ENCODE assay signal across 13 cellular contexts in genomic region chr6:21754891-21755290, GRCh38.
A peak's percentile ranks its signal among the peaks of the same experiment; 100 is the strongest.
DNase-seq lines count a peak whose midpoint lies in the region; ATAC-seq, FAIRE-seq and TF ChIP-seq lines count a peak whose summit lies in the region.
"Had no signal": no experiment of that assay in that cellular context is flagged by ENCODE, and none has a peak within 500 bp of the region (broad histone marks: within the 10 kb centered on the region; RNA-seq: fewer than 3 reads in every experiment).

No MANE protein-coding gene starts in this region.

- intact Hi-C loops in endothelial cell of umbilical vein (cut with micrococcal nuclease) = loop anchor here (5.0 kb wide), 1 partner anchor 1127 kb away; no protein-coding TSS in a partner anchor

- no peak overlapping the region for H2AFZ ChIP-seq in endothelial cell of umbilical vein (ENCODE audit: low read depth, low read length)

- dilution Hi-C loops in endothelial cell of umbilical vein (cut with MboI; ENCODE audit: extremely low pct_ligation_motif_present, low sequenced_read_pairs) = no loop called here

- no peaks in the 10 kb centered on the region for H3K9me3 ChIP-seq in endothelial cell of umbilical vein (replicated peaks; ENCODE audit: control insufficient read depth, insufficient read depth, low read length)
- H3K9me3 ChIP-seq: tibial artery had no signal

- ATAC-seq in GM21515 (IDR thresholded peaks at IDR 0.05; ENCODE audit: unreplicated experiment) = no peak

- H3K9ac ChIP-seq in endothelial cell of umbilical vein (replicated peaks; ENCODE audit: extremely low read depth, insufficient read depth, low read length) (peak overlapping the region; percentile 39), rectal smooth muscle tissue (ENCODE audit: low read length) (no peak overlapping the region)

- H3K4me2 ChIP-seq in endothelial cell of umbilical vein (ENCODE audit: insufficient read depth, low read length) = peak overlapping the region; percentile 52

- H3K9me1 ChIP-seq in endothelial cell of umbilical vein (replicated peaks; ENCODE audit: control insufficient read depth, extremely low read depth, insufficient read depth, low read length) = no peaks in the 10 kb centered on the region

- H3K27me3 ChIP-seq in endothelial cell of umbilical vein (ENCODE audit: control insufficient read depth in 2 of 2, insufficient read depth in 2 of 2, low read length in 2 of 2) = no peaks in the 10 kb centered on the region
- H3K27me3 ChIP-seq in rectal smooth muscle tissue (ENCODE audit: control insufficient read depth, insufficient read depth, low read length) = no peaks in the 10 kb centered on the region
- H3K27me3 ChIP-seq: tibial artery had no signal

- POLR2A ChIA-PET in endothelial cell of umbilical vein (lab: Charles Lee) = no interaction called here

- H3K4me3 ChIP-seq in endothelial cell of umbilical vein (replicated peaks in 1 of 3; ENCODE audit: insufficient read depth in 1 of 3, low read depth in 1 of 3, low read length in 3 of 3) (no peak overlapping the region), rectal smooth muscle tissue (ENCODE audit: low read length) (no peak overlapping the region)
- H3K4me3 ChIP-seq: tibial artery had no signal

- TF ChIP-seq CTCF in endothelial cell of umbilical vein (IDR thresholded peaks at IDR 0.05; ENCODE audit: extremely low read depth in 1 of 2, insufficient read depth in 1 of 2, low read depth in 1 of 2, low read length in 2 of 2) = no peak

- H4K20me1 ChIP-seq in endothelial cell of umbilical vein (replicated peaks; ENCODE audit: control insufficient read depth, extremely low read depth, insufficient read depth, low read length) = no peaks in the 10 kb centered on the region

- peaks cover 13% of the 10 kb centered on the region for H3K79me2 ChIP-seq in endothelial cell of umbilical vein (ENCODE audit: control insufficient read depth, insufficient read depth, low read length)

- H3K4me1 ChIP-seq in endothelial cell of umbilical vein (ENCODE audit: control insufficient read depth, extremely low read depth, insufficient read depth, low read length) (peaks cover 48% of the 10 kb centered on the region), rectal smooth muscle tissue (ENCODE audit: control insufficient read depth, insufficient read depth, low read length) (peaks cover 11% of the 10 kb centered on the region)

- CTCF ChIA-PET in endothelial cell of umbilical vein (lab: Charles Lee) = interaction anchor here (1.4 kb wide), 1 partner anchor 33 kb away, joined by 3 read pairs; no protein-coding TSS in a partner anchor

- BruUV-seq in endothelial cell of umbilical vein (replicated peaks; lab: Mats Ljungman, UMichigan) = no TSS peak

- FAIRE-seq in GM12891 (lab: Jason Lieb, UNC) = no peak
- peak; percentile 70 for FAIRE-seq in endothelial cell of umbilical vein (lab: Jason Lieb, UNC)

- H3K36me3 ChIP-seq in endothelial cell of umbilical vein (ENCODE audit: control insufficient read depth in 2 of 2, extremely low read depth in 1 of 2, insufficient read depth in 2 of 2, low read length in 2 of 2) (no peaks in the 10 kb centered on the region), rectal smooth muscle tissue (ENCODE audit: control insufficient read depth, insufficient read depth, low read length) (no peaks in the 10 kb centered on the region)
- H3K36me3 ChIP-seq: tibial artery had no signal

- no peak for TF ChIP-seq POLR2A in GM12891 (IDR thresholded peaks at IDR 0.05; ENCODE audit: low read depth, low read length)
- TF ChIP-seq POLR2A in endothelial cell of umbilical vein (IDR thresholded peaks at IDR 0.05; ENCODE audit: low read depth, low read length) = no peak

- H3K27ac ChIP-seq in endothelial cell of umbilical vein (ENCODE audit: insufficient read depth, low read depth, low read length) = peak overlapping the region; percentile 64
- H3K27ac ChIP-seq in rectal smooth muscle tissue (ENCODE audit: low read depth, low read length) = peak overlapping the region; percentile 37
- H3K27ac ChIP-seq: C4-2B, tibial artery had no signal

- no peak for DNase-seq in GM12891 (ENCODE audit: insufficient read length, low spot score)
- DNase-seq in MV-4-11 (lab: John Stamatoyannopoulos, UW) = peak; percentile 49
- peak; percentile 31 for DNase-seq in endothelial cell of umbilical vein (ENCODE audit: low read depth, low spot score)
- no peak for DNase-seq in C1 segment of cervical spinal cord (lab: John Stamatoyannopoulos, UW)
- DNase-seq in activated T-cell treated with anti-CD3 and anti-CD28 coated beads for 4 hours = no peak
- no peak for DNase-seq in activated CD4-positive, alpha-beta T cell treated with anti-CD3 and anti-CD28 coated beads, Interleukin-2, amount 50 U/mL, for 48 hours
- DNase-seq: NCI-H1417 treated with DMSO at 0.1 percent for 48 hours, retina, T-helper 2 cell, tibial artery had no signal

TF ChIP-seq in GM12891, 5 proteins besides CTCF, POLR2A, EP300 and RAD21:
- no peak for TF ChIP-seq TAF1 (IDR thresholded peaks at IDR 0.05; ENCODE audit: low read depth, low read length)
- peak; percentile 66 for TF ChIP-seq SPI1 (IDR thresholded peaks at IDR 0.05; ENCODE audit: low read depth, low read length)

TF ChIP-seq in endothelial cell of umbilical vein, 7 proteins besides CTCF, POLR2A, EP300 and RAD21:
- TF ChIP-seq EZH2 (IDR thresholded peaks at IDR 0.05; ENCODE audit: borderline replicate concordance, low read depth, low read length, severe bottlenecking) (no peak), MYC (IDR thresholded peaks at IDR 0.05; ENCODE audit: low read depth, low read length) (no peak), MAX (IDR thresholded peaks at IDR 0.05; ENCODE audit: insufficient read depth, insufficient read length) (no peak), FOS (IDR thresholded peaks at IDR 0.05; ENCODE audit: borderline replicate concordance, insufficient read depth, low read length) (no peak), POLR2AphosphoS5 (IDR thresholded peaks at IDR 0.05; ENCODE audit: insufficient read depth, low read depth, low read length) (no peak), JUN (IDR thresholded peaks at IDR 0.05; ENCODE audit: borderline replicate concordance, insufficient read depth, insufficient read length, low read depth) (peak; percentile 17), GATA2 (IDR thresholded peaks at IDR 0.05; ENCODE audit: insufficient read depth, insufficient read length, low read depth, low read length) (no peak)

Comparison
In these comparisons a context has a peak if more than half of its experiments do, and no peak if none do; other contexts are left out.
1. DNase-seq: peak in MV-4-11 (single experiment) and endothelial cell of umbilical vein (single experiment); none in GM12891 (single experiment), C1 segment of cervical spinal cord (0 of 14), activated T-cell treated with anti-CD3 and anti-CD28 coated beads for 4 hours (single experiment) and activated CD4-positive, alpha-beta T cell treated with anti-CD3 and anti-CD28 coated beads, Interleukin-2, amount 50 U/mL, for 48 hours (0 of 2).